31 cellular contexts compared by ENCODE assay signal in genomic region chr1:33578557-33579448, GRCh38.
DNase-seq lines count a peak whose midpoint lies in the region; ATAC-seq and TF ChIP-seq lines count a peak whose summit lies in the region.
"Had no signal": no experiment of that assay in that cellular context is flagged by ENCODE, and none has a peak within 500 bp of the region (broad histone marks: within the 10 kb centered on the region; RNA-seq: fewer than 3 reads in every experiment).

No MANE protein-coding gene starts in this region.

- H3K36me3 Mint-ChIP-seq in endodermal cell (ENCODE audit: low read depth) = no peaks in the 10 kb centered on the region
- H3K36me3 Mint-ChIP-seq: natural killer cell treated with Interleukin-12 subunit alpha and Interleukin-12 subunit beta and Interleukin-15 and Interleukin-18, amount 100 ng/mL, for 72 hours had no signal

- no peak overlapping the region for H3K27ac Mint-ChIP-seq in endodermal cell
- H3K27ac Mint-ChIP-seq: activated CD4-positive, alpha-beta memory T cell treated with anti-CD3 and anti-CD28 coated beads, Interleukin-2, amount 10 ng/mL, durations not matched to agents 7 days and 5 days; activated naive CD8-positive, alpha-beta T cell treated with anti-CD3 and anti-CD28 coated beads, Interleukin-2, amount 50 U/mL, for 24 hours; CD4-positive, alpha-beta T cell; effector memory CD8-positive, alpha-beta T cell; natural killer cell treated with Interleukin-12 subunit alpha and Interleukin-12 subunit beta and Interleukin-15 and Interleukin-18, amount 100 ng/mL, for 72 hours; stimulated activated naive CD8-positive, alpha-beta T cell treated with anti-CD3 and anti-CD28 coated beads, Interleukin-15, Interleukin-2, amounts not matched to agents 100 ng/mL and 50 ng/mL, for 24 hours; T-helper 17 cell had no signal

- H3K4me3 ChIP-seq in left ventricle myocardium inferior (no peak overlapping the region), upper lobe of right lung (no peak overlapping the region), endodermal cell (ENCODE audit: low read length) (no peak overlapping the region)
- H3K4me3 ChIP-seq: A549, K562, mucosa of descending colon, testis had no signal

- H3K9me3 ChIP-seq in left ventricle myocardium inferior (replicated peaks) = no peaks in the 10 kb centered on the region
- H3K9me3 ChIP-seq in upper lobe of right lung = no peaks in the 10 kb centered on the region
- H3K9me3 ChIP-seq in endodermal cell (ENCODE audit: control insufficient read depth, low read length) = no peaks in the 10 kb centered on the region
- H3K9me3 ChIP-seq: A549, mucosa of descending colon, testis had no signal

- DNase-seq in left ventricle myocardium inferior (no peak), Right ventricle myocardium superior (no peak), NCI-H1417 (lab: John Stamatoyannopoulos, UW) (peak in 2 of 3 experiments; percentile 73 to 87), upper lobe of right lung (no peak), endodermal cell (no peak), NCI-H2196 treated with DMSO at 0.1 percent for 48 hours (lab: John Stamatoyannopoulos, UW; ENCODE audit: unreplicated experiment) (no peak)
- DNase-seq: activated CD4-positive, alpha-beta memory T cell treated with anti-CD3 and anti-CD28 coated beads, Interleukin-2, amount 10 ng/mL, durations not matched to agents 7 days and 5 days; activated CD4-positive, alpha-beta T cell treated with anti-CD3 and anti-CD28 coated beads for 1 hour; activated CD8-positive, alpha-beta memory T cell treated with anti-CD3 and anti-CD28 coated beads, Interleukin-2, amount 50 U/mL, for 4 hours; activated naive CD4-positive, alpha-beta T cell; activated naive CD8-positive, alpha-beta T cell treated with anti-CD3 and anti-CD28 coated beads, Interleukin-2, amount 50 U/mL, for 24 hours; CD4-positive, alpha-beta T cell; central memory CD4-positive, alpha-beta T cell; cortex of kidney; effector memory CD8-positive, alpha-beta T cell; EL; erythroblast; glutamatergic neuron; kidney; mucosa of descending colon; NCI-H510A; NK-92 treated with Interleukin-12 subunit alpha and Interleukin-12 subunit beta, amount 100 ng/mL, for 24 hours; SHP77; T-helper 17 cell; testis had no signal

- H3K36me3 ChIP-seq in left ventricle myocardium inferior (no peaks in the 10 kb centered on the region), upper lobe of right lung (no peaks in the 10 kb centered on the region), endodermal cell (ENCODE audit: control insufficient read depth, insufficient read depth, low read length) (no peaks in the 10 kb centered on the region)

- H3K4me1 ChIP-seq in left ventricle myocardium inferior (peaks cover 59% of the 10 kb centered on the region), upper lobe of right lung (no peaks in the 10 kb centered on the region), endodermal cell (ENCODE audit: control insufficient read depth, insufficient read depth, low read length) (no peaks in the 10 kb centered on the region)
- H3K4me1 ChIP-seq: A549 had no signal

- peaks cover 2% of the 10 kb centered on the region for H3K27me3 Mint-ChIP-seq in endodermal cell (ENCODE audit: insufficient read depth)

- H3K4me3 Mint-ChIP-seq in endodermal cell = no peak overlapping the region
- H3K4me3 Mint-ChIP-seq: activated CD4-positive, alpha-beta memory T cell treated with anti-CD3 and anti-CD28 coated beads, Interleukin-2, amount 10 ng/mL, durations not matched to agents 7 days and 5 days; activated naive CD8-positive, alpha-beta T cell treated with anti-CD3 and anti-CD28 coated beads, Interleukin-2, amount 50 U/mL, for 24 hours; CD4-positive, alpha-beta T cell; effector memory CD8-positive, alpha-beta T cell; natural killer cell treated with Interleukin-12 subunit alpha and Interleukin-12 subunit beta and Interleukin-15 and Interleukin-18, amount 100 ng/mL, for 72 hours; stimulated activated naive CD8-positive, alpha-beta T cell treated with anti-CD3 and anti-CD28 coated beads, Interleukin-15, Interleukin-2, amounts not matched to agents 100 ng/mL and 50 ng/mL, for 24 hours; T-helper 17 cell had no signal

- H3K9me3 Mint-ChIP-seq in endodermal cell = no peaks in the 10 kb centered on the region
- H3K9me3 Mint-ChIP-seq: activated CD4-positive, alpha-beta memory T cell treated with anti-CD3 and anti-CD28 coated beads, Interleukin-2, amount 10 ng/mL, durations not matched to agents 7 days and 5 days; activated naive CD8-positive, alpha-beta T cell treated with anti-CD3 and anti-CD28 coated beads, Interleukin-2, amount 50 U/mL, for 24 hours; effector memory CD8-positive, alpha-beta T cell; natural killer cell treated with Interleukin-12 subunit alpha and Interleukin-12 subunit beta and Interleukin-15 and Interleukin-18, amount 100 ng/mL, for 72 hours; stimulated activated naive CD8-positive, alpha-beta T cell treated with anti-CD3 and anti-CD28 coated beads, Interleukin-15, Interleukin-2, amounts not matched to agents 100 ng/mL and 50 ng/mL, for 24 hours had no signal

- H3K27me3 ChIP-seq in left ventricle myocardium inferior (ENCODE audit: low read depth) = no peaks in the 10 kb centered on the region
- H3K27me3 ChIP-seq in upper lobe of right lung = no peaks in the 10 kb centered on the region
- no peaks in the 10 kb centered on the region for H3K27me3 ChIP-seq in endodermal cell (ENCODE audit: control insufficient read depth, insufficient read depth, low read length, poor library complexity, severe bottlenecking)
- H3K27me3 ChIP-seq: testis had no signal

- intact Hi-C loops in left ventricle myocardium inferior (cut with micrococcal nuclease) = no loop called here
- intact Hi-C loops in Right ventricle myocardium superior (cut with DNase I) = loop anchor here (10.0 kb wide), 1 partner anchor 64 kb away; no protein-coding TSS in a partner anchor
- intact Hi-C loops in upper lobe of right lung (cut with DNase I) = no loop called here

- WGBS in endodermal cell (ENCODE audit: insufficient coverage in 1 of 2, insufficient read length in 1 of 2), 2 experiments = 85 to 91% methylated on average over 14 to 16 of the region's 16 CpGs

- no peak overlapping the region for H3K9ac ChIP-seq in endodermal cell (ENCODE audit: extremely low read depth, low read length, poor library complexity, severe bottlenecking)

- H3K4me1 Mint-ChIP-seq in endodermal cell = peaks cover 14% of the 10 kb centered on the region
- H3K4me1 Mint-ChIP-seq: activated CD4-positive, alpha-beta memory T cell treated with anti-CD3 and anti-CD28 coated beads, Interleukin-2, amount 10 ng/mL, durations not matched to agents 7 days and 5 days; activated naive CD8-positive, alpha-beta T cell treated with anti-CD3 and anti-CD28 coated beads, Interleukin-2, amount 50 U/mL, for 24 hours; T-helper 17 cell had no signal

- TF ChIP-seq CTCF in left ventricle myocardium inferior (IDR thresholded peaks at IDR 0.05; ENCODE audit: borderline replicate concordance) (no peak), upper lobe of right lung (IDR thresholded peaks at IDR 0.05) (no peak), endodermal cell (conservative IDR thresholded peaks at IDR 0.05) (no peak)

- no peak for ATAC-seq in Right ventricle myocardium superior (ENCODE audit: poor library complexity)
- ATAC-seq in esophagus mucosa = peak; percentile 77
- peak; percentile 67 for ATAC-seq in upper lobe of right lung
- ATAC-seq in GM19467 (IDR thresholded peaks at IDR 0.05; ENCODE audit: unreplicated experiment) = no peak
- ATAC-seq: A549; activated naive CD8-positive, alpha-beta T cell treated with anti-CD3 and anti-CD28 coated beads, Interleukin-2, amount 50 U/mL, for 24 hours; effector memory CD8-positive, alpha-beta T cell; K562; mucosa of descending colon; natural killer cell treated with Interleukin-12 subunit alpha and Interleukin-12 subunit beta and Interleukin-15 and Interleukin-18, amount 100 ng/mL, for 72 hours; T-helper 17 cell had no signal

- peak overlapping the region; percentile 92 for H3K27ac ChIP-seq in left ventricle myocardium inferior (replicated peaks)
- H3K27ac ChIP-seq in upper lobe of right lung = peak overlapping the region; percentile 42
- H3K27ac ChIP-seq in endodermal cell (ENCODE audit: low read depth, low read length) = no peak overlapping the region
- H3K27ac ChIP-seq: A549, testis had no signal

Comparison
In these comparisons a context has a peak if more than half of its experiments do, and no peak if none do; other contexts are left out.
1. DNase-seq: peak in NCI-H1417 (2 of 3); none in left ventricle myocardium inferior (single experiment), Right ventricle myocardium superior (single experiment), upper lobe of right lung (single experiment), endodermal cell (single experiment) and NCI-H2196 treated with DMSO at 0.1 percent for 48 hours (single experiment).
2. ATAC-seq: peak in esophagus mucosa (single experiment) and upper lobe of right lung (single experiment); none in Right ventricle myocardium superior (single experiment) and GM19467 (single experiment).